In genomic region chr1:19505694-19506457, GRCh38 we compare ENCODE assay signal across 9 cellular contexts. TPM values are rescaled to one million over a fixed set of nuclear protein-coding genes. Genes with fewer than 3 reads are reported as not detected.
DNase-seq lines count a peak whose midpoint lies in the region; ATAC-seq and TF ChIP-seq lines count a peak whose summit lies in the region.
"Had no signal": no experiment of that assay in that cellular context is flagged by ENCODE, and none has a peak within 500 bp of the region (broad histone marks: within the 10 kb centered on the region; RNA-seq: fewer than 3 reads in every experiment).

No MANE protein-coding gene starts in this region.

- no peak overlapping the region for H3K4me3 Mint-ChIP-seq in natural killer cell
- no peak overlapping the region for H3K4me3 Mint-ChIP-seq in natural killer cell treated with Interleukin-12 subunit alpha and Interleukin-12 subunit beta and Interleukin-15 and Interleukin-18, amount 100 ng/mL, for 72 hours
- peak overlapping the region; percentile 37 for H3K4me3 Mint-ChIP-seq in dendritic cell treated with granulocyte-macrophage colony-stimulating factor and Interleukin-4, amounts not matched to agents 40 ng/mL and 50 ng/mL, for 4 days

- ATAC-seq in natural killer cell = peak in 2 of 3 donors; percentile 24 to 50
- no peak for ATAC-seq in natural killer cell treated with Interleukin-12 subunit alpha and Interleukin-12 subunit beta and Interleukin-15 and Interleukin-18, amount 100 ng/mL, for 72 hours
- ATAC-seq in aorta (ENCODE audit: low FRiP score) = peak; percentile 76
- ATAC-seq in HG03457 (IDR thresholded peaks at IDR 0.05; ENCODE audit: unreplicated experiment) = no peak
- no peak for ATAC-seq in GM21786 (IDR thresholded peaks at IDR 0.05; ENCODE audit: unreplicated experiment)
- ATAC-seq: naive thymus-derived CD8-positive, alpha-beta T cell had no signal

- H3K4me3 ChIP-seq in muscle layer of duodenum (ENCODE audit: low read depth in 1 of 2, low read length in 2 of 2) (peak overlapping the region in 1 of 2 donors; percentile 6), aorta (ENCODE audit: low read length in 2 of 2) (no peak overlapping the region)

- no peaks in the 10 kb centered on the region for H3K9me3 Mint-ChIP-seq in natural killer cell
- H3K9me3 Mint-ChIP-seq in natural killer cell treated with Interleukin-12 subunit alpha and Interleukin-12 subunit beta and Interleukin-15 and Interleukin-18, amount 100 ng/mL, for 72 hours = no peaks in the 10 kb centered on the region
- H3K9me3 Mint-ChIP-seq in dendritic cell treated with granulocyte-macrophage colony-stimulating factor and Interleukin-4, amounts not matched to agents 40 ng/mL and 50 ng/mL, for 4 days = peaks cover 6% of the 10 kb centered on the region
- H3K9me3 Mint-ChIP-seq: naive thymus-derived CD8-positive, alpha-beta T cell had no signal

- no peak for DNase-seq in natural killer cell
- no peak for DNase-seq in natural killer cell treated with Interleukin-12 subunit alpha and Interleukin-12 subunit beta and Interleukin-15 and Interleukin-18, amount 100 ng/mL, for 72 hours (ENCODE audit: low spot score)
- peak in 1 of 2 donors; percentile 69 for DNase-seq in aorta
- DNase-seq in AG08396 (ENCODE audit: low spot score) = no peak
- DNase-seq: naive thymus-derived CD8-positive, alpha-beta T cell had no signal

- H3K27me3 Mint-ChIP-seq in natural killer cell (ENCODE audit: low read depth in 2 of 2) = no peaks in the 10 kb centered on the region
- no peaks in the 10 kb centered on the region for H3K27me3 Mint-ChIP-seq in natural killer cell treated with Interleukin-12 subunit alpha and Interleukin-12 subunit beta and Interleukin-15 and Interleukin-18, amount 100 ng/mL, for 72 hours
- no peaks in the 10 kb centered on the region for H3K27me3 Mint-ChIP-seq in dendritic cell treated with granulocyte-macrophage colony-stimulating factor and Interleukin-4, amounts not matched to agents 40 ng/mL and 50 ng/mL, for 4 days
- H3K27me3 Mint-ChIP-seq: naive thymus-derived CD8-positive, alpha-beta T cell had no signal

- peaks cover 27 to 28% of the 10 kb centered on the region in 2 donors for H3K4me1 Mint-ChIP-seq in natural killer cell
- peaks cover 21 to 28% of the 10 kb centered on the region in 2 donors for H3K4me1 Mint-ChIP-seq in natural killer cell treated with Interleukin-12 subunit alpha and Interleukin-12 subunit beta and Interleukin-15 and Interleukin-18, amount 100 ng/mL, for 72 hours (ENCODE audit: low read depth in 2 of 2)
- H3K4me1 Mint-ChIP-seq in dendritic cell treated with granulocyte-macrophage colony-stimulating factor and Interleukin-4, amounts not matched to agents 40 ng/mL and 50 ng/mL, for 4 days (ENCODE audit: low read depth) = peaks cover 61% of the 10 kb centered on the region

- intact Hi-C loops in natural killer cell (cut with micrococcal nuclease) (no loop called here), aorta (cut with DNase I) (no loop called here)
- intact Hi-C loops in dendritic cell treated with granulocyte-macrophage colony-stimulating factor and Interleukin-4, amounts not matched to agents 40 ng/mL and 50 ng/mL, for 4 days (cut with micrococcal nuclease) = no loop called here

- H3K36me3 Mint-ChIP-seq in natural killer cell = no peaks in the 10 kb centered on the region
- H3K36me3 Mint-ChIP-seq in natural killer cell treated with Interleukin-12 subunit alpha and Interleukin-12 subunit beta and Interleukin-15 and Interleukin-18, amount 100 ng/mL, for 72 hours = no peaks in the 10 kb centered on the region
- peaks cover 7% of the 10 kb centered on the region for H3K36me3 Mint-ChIP-seq in dendritic cell treated with granulocyte-macrophage colony-stimulating factor and Interleukin-4, amounts not matched to agents 40 ng/mL and 50 ng/mL, for 4 days (ENCODE audit: low read depth)
- H3K36me3 Mint-ChIP-seq: naive thymus-derived CD8-positive, alpha-beta T cell had no signal

- H3K27me3 ChIP-seq in muscle layer of duodenum (ENCODE audit: low read depth, low read length) = no peaks in the 10 kb centered on the region
- H3K27me3 ChIP-seq in aorta (ENCODE audit: control insufficient read depth in 1 of 2, insufficient read depth in 2 of 2, low read length in 1 of 2) = no peaks in the 10 kb centered on the region

- 84 to 87% methylated on average over 11 of the region's 11 CpGs for WGBS in aorta, 2 donors

- peak overlapping the region in 1 of 2 donors; percentile 7 for H3K27ac Mint-ChIP-seq in natural killer cell
- H3K27ac Mint-ChIP-seq in natural killer cell treated with Interleukin-12 subunit alpha and Interleukin-12 subunit beta and Interleukin-15 and Interleukin-18, amount 100 ng/mL, for 72 hours = no peak overlapping the region
- H3K27ac Mint-ChIP-seq in dendritic cell treated with granulocyte-macrophage colony-stimulating factor and Interleukin-4, amounts not matched to agents 40 ng/mL and 50 ng/mL, for 4 days = peak overlapping the region; percentile 74

- H3K9me3 ChIP-seq in muscle layer of duodenum (ENCODE audit: control insufficient read depth in 1 of 2, low read length in 2 of 2) (no peaks in the 10 kb centered on the region), aorta (ENCODE audit: control insufficient read depth, low read length) (no peaks in the 10 kb centered on the region)

- peak overlapping the region; percentile 51 for H3K27ac ChIP-seq in muscle layer of duodenum (ENCODE audit: low read length)
- no peak overlapping the region for H3K27ac ChIP-seq in aorta (ENCODE audit: low read depth in 1 of 2, low read length in 2 of 2)

- TF ChIP-seq CTCF in natural killer cell (IDR thresholded peaks at IDR 0.05) = no peak

- peaks cover 16 to 24% of the 10 kb centered on the region in 2 donors for H3K4me1 ChIP-seq in muscle layer of duodenum (ENCODE audit: control insufficient read depth in 1 of 2, insufficient read depth in 2 of 2, low read length in 2 of 2)
- H3K4me1 ChIP-seq in aorta (ENCODE audit: control insufficient read depth in 1 of 2, insufficient read depth in 2 of 2, low read length in 2 of 2) = no peaks in the 10 kb centered on the region

- H3K36me3 ChIP-seq in muscle layer of duodenum (ENCODE audit: control insufficient read depth in 1 of 2, insufficient read depth in 2 of 2, low read length in 2 of 2) (no peaks in the 10 kb centered on the region), aorta (ENCODE audit: control insufficient read depth in 1 of 2, insufficient read depth in 2 of 2, low read length in 1 of 2) (no peaks in the 10 kb centered on the region)

RNA-seq across cellular contexts. Expression of gene CAPZB, which starts 20.5 kb away (rescaled TPM):
- total RNA-seq in natural killer cell (100 to 1,000 TPM; 369 to 393 (median 375) TPM), aorta (100 to 1,000 TPM; 289 to 297 TPM)
- total RNA-seq in natural killer cell treated with Interleukin-12 subunit alpha and Interleukin-12 subunit beta and Interleukin-15 and Interleukin-18, amount 100 ng/mL, for 72 hours = 100 to 1,000 TPM; 270 to 359 TPM
- 100 to 1,000 TPM; 230 to 254 TPM for polyA plus RNA-seq in aorta

Comparison
In these comparisons a context has a peak if more than half of its experiments do, and no peak if none do; other contexts are left out.
1. ATAC-seq: peak in natural killer cell (2 of 3) and aorta (single experiment); none in natural killer cell treated with Interleukin-12 subunit alpha and Interleukin-12 subunit beta and Interleukin-15 and Interleukin-18, amount 100 ng/mL, for 72 hours (0 of 2), HG03457 (single experiment) and GM21786 (single experiment).